In genomic region chr10:118436742-118437141, GRCh38 we compare ENCODE assay signal across 34 cellular contexts.
"Had no signal": no experiment of that assay in that cellular context is flagged by ENCODE, and none has a peak within 500 bp of the region (broad histone marks: within the 10 kb centered on the region; RNA-seq: fewer than 3 reads in every experiment).

No MANE protein-coding gene starts in this region.

- DNase-seq: activated effector memory CD4-positive, alpha-beta T cell treated with anti-CD3 and anti-CD28 coated beads, Interleukin-2, amount 50 U/mL, for 16 hours; activated effector memory CD4-positive, alpha-beta T cell treated with Interleukin-2 at 50 U/mL for 16 hours; activated gamma-delta T cell; activated gamma-delta T cell treated with Interleukin-2 at 50 U/mL for 16 hours; activated naive CD4-positive, alpha-beta T cell; activated naive CD4-positive, alpha-beta T cell treated with anti-CD3 and anti-CD28 coated beads for 36 hours; activated naive CD4-positive, alpha-beta T cell treated with anti-CD3 and anti-CD28 coated beads, Interleukin-2, amount 10 ng/mL, durations not matched to agents 7 days and 5 days; activated naive CD4-positive, alpha-beta T cell treated with anti-CD3 and anti-CD28 coated beads, Interleukin-2, amount 50 U/mL, for 16 hours; activated naive CD4-positive, alpha-beta T cell treated with Interleukin-2 at 50 U/mL for 16 hours; activated naive CD8-positive, alpha-beta T cell treated with anti-CD3 and anti-CD28 coated beads for 36 hours; activated naive CD8-positive, alpha-beta T cell treated with anti-CD3 and anti-CD28 coated beads, Interleukin-2, amount 10 ng/mL, durations not matched to agents 7 days and 5 days; activated naive CD8-positive, alpha-beta T cell treated with anti-CD3 and anti-CD28 coated beads, Interleukin-2, amount 50 U/mL, for 24 hours; activated T-cell treated with anti-CD3 and anti-CD28 coated beads, Interleukin-2, amount 50 U/mL, for 1 hour; activated T-cell treated with anti-CD3 and anti-CD28 coated beads, Interleukin-2, amount 50 U/mL, for 24 hours; activated T-cell treated with anti-CD3 and anti-CD28 coated beads, Interleukin-2, amount 50 U/mL, for 4 hours; activated T-cell treated with anti-CD3 and anti-CD28 coated beads, Interleukin-2, amount 50 U/mL, for 48 hours; activated T-cell treated with anti-CD3 and anti-CD28 coated beads, Interleukin-2, amount 50 U/mL, for 72 hours; adrenal gland; amniotic stem cell; amygdala; anterior cingulate cortex; aorta; body of pancreas; brain microvascular endothelial cell; caudate nucleus; central memory CD4-positive, alpha-beta T cell; cerebellar nuclear complex had no signal

- H3K9me3 ChIP-seq: ascending aorta, breast epithelium had no signal

- H3K27ac ChIP-seq: adrenal gland, ascending aorta, body of pancreas, brain microvascular endothelial cell, breast epithelium, cardiac muscle cell had no signal

- FAIRE-seq: astrocyte, bronchial epithelial cell had no signal

- H3K27me3 ChIP-seq: ascending aorta, body of pancreas, brain microvascular endothelial cell had no signal

- ATAC-seq: activated naive CD4-positive, alpha-beta T cell treated with anti-CD3 and anti-CD28 coated beads, Interleukin-2, amount 50 U/mL, for 72 hours; activated naive CD8-positive, alpha-beta T cell treated with anti-CD3 and anti-CD28 coated beads, Interleukin-2, amount 50 U/mL, for 24 hours; activated T-cell treated with anti-CD3 and anti-CD28 coated beads, Interleukin-2, amount 50 U/mL, for 4 hours; activated T-cell treated with anti-CD3 and anti-CD28 coated beads, Interleukin-2, amount 50 U/mL, for 72 hours; activated T-helper 17 cell treated with anti-CD3 and anti-CD28 coated beads, Interleukin-2, amount 50 U/mL, for 72 hours; body of pancreas had no signal

- H3K4me1 ChIP-seq: adrenal gland, ascending aorta, body of pancreas, breast epithelium had no signal

- H3K4me3 ChIP-seq: adrenal gland, ascending aorta, body of pancreas, breast epithelium, cardiac muscle cell had no signal

- H3K36me3 ChIP-seq: adrenal gland, ascending aorta, brain microvascular endothelial cell, breast epithelium, cardiac muscle cell had no signal
